Comparison of ENCODE assay signal across 8 cellular contexts in genomic region chr3:88203537-88204143, GRCh38. TPM values are rescaled to one million over a fixed set of nuclear protein-coding genes. Genes with fewer than 3 reads are reported as not detected.
A peak's percentile ranks its signal among the peaks of the same experiment; 100 is the strongest.
DNase-seq lines count a peak whose midpoint lies in the region; ATAC-seq and TF ChIP-seq lines count a peak whose summit lies in the region.

No MANE protein-coding gene starts in this region.

- no peak overlapping the region for H3K9ac ChIP-seq in NT2/D1 (ENCODE audit: insufficient read length, low read depth)

- intact Hi-C loops in uterus (cut with DNase I; ENCODE audit: low total_unique reads): no loop called here

- no peak overlapping the region for H3K27ac ChIP-seq in uterus

- H3K36me3 ChIP-seq in NT2/D1 (ENCODE audit: insufficient read depth, insufficient read length, low read length) (no peaks in the 10 kb centered on the region), uterus (peaks cover 0 to 3% of the 10 kb centered on the region in 2 donors)

- H3K4me3 ChIP-seq in NT2/D1 (ENCODE audit: insufficient read length, low read depth) (no peak overlapping the region), fibroblast of the aortic adventitia (ENCODE audit: low read depth, low read length) (no peak overlapping the region), uterus (no peak overlapping the region)

- TF ChIP-seq POLR2A in uterus (IDR thresholded peaks at IDR 0.05): no peak

- H3K27me3 ChIP-seq in NT2/D1 (ENCODE audit: insufficient read depth, insufficient read length) (no peaks in the 10 kb centered on the region), uterus (no peaks in the 10 kb centered on the region)

- ATAC-seq in GM19467 (IDR thresholded peaks at IDR 0.05; ENCODE audit: unreplicated experiment): peak; percentile 96
- peak; percentile 94 for ATAC-seq in HG03520 (IDR thresholded peaks at IDR 0.05; ENCODE audit: unreplicated experiment)
- ATAC-seq in omental fat pad (ENCODE audit: low FRiP score): peak; percentile 64

- DNase-seq in DMS153 (lab: John Stamatoyannopoulos, UW) (peak; percentile 44), NT2/D1 (ENCODE audit: low read depth, low spot score) (peak; percentile 63), activated T-cell treated with anti-CD3 and anti-CD28 coated beads for 48 hours (ENCODE audit: low read depth) (peak; percentile 41), fibroblast of the aortic adventitia (ENCODE audit: low read depth) (peak; percentile 75), omental fat pad (ENCODE audit: low spot score) (peak; percentile 72), uterus (peak; percentile 31 to 60)

- H3K4me1 ChIP-seq in NT2/D1 (ENCODE audit: insufficient read depth, insufficient read length) (no peaks in the 10 kb centered on the region), uterus (no peaks in the 10 kb centered on the region)

- TF ChIP-seq CTCF in fibroblast of the aortic adventitia (IDR thresholded peaks at IDR 0.05; ENCODE audit: insufficient read depth, low read length) (peak; percentile 88), omental fat pad (IDR thresholded peaks at IDR 0.05) (peak in 1 of 3 donors; percentile 74), uterus (IDR thresholded peaks at IDR 0.05) (peak; percentile 57 to 69 (median 62))

- H3K9me3 ChIP-seq in NT2/D1 (ENCODE audit: insufficient read depth, low read length): no peaks in the 10 kb centered on the region; the same call in 1 of the 2 replicates
- H3K9me3 ChIP-seq in uterus: no peaks in the 10 kb centered on the region

RNA-seq across cellular contexts. Expression of gene C3orf38, which starts 53.9 kb away (rescaled TPM):
- total RNA-seq in fibroblast of the aortic adventitia (ENCODE audit: low replicate concordance): 17.3 and 42.4 TPM in 2 replicates
- total RNA-seq in omental fat pad: 10 to 100 TPM; 12.2 to 23.6 (median 19.0) TPM
- total RNA-seq in uterus: 10 to 100 TPM in 3 of 4 donors, 1 to 10 TPM in 1; 6.9 to 60.2 (median 19.0) TPM
